16 cellular contexts compared by ENCODE assay signal in genomic region chr17:81672954-81673353, GRCh38. TPM values are rescaled to one million over a fixed set of nuclear protein-coding genes. Genes with fewer than 3 reads are reported as not detected.
DNase-seq lines count a peak whose midpoint lies in the region; ATAC-seq and TF ChIP-seq lines count a peak whose summit lies in the region.
"Had no signal": no experiment of that assay in that cellular context is flagged by ENCODE, and none has a peak within 500 bp of the region (broad histone marks: within the 10 kb centered on the region; RNA-seq: fewer than 3 reads in every experiment).

No MANE protein-coding gene starts in this region.

- H3K27me3 Mint-ChIP-seq in neural progenitor cell (ENCODE audit: insufficient read depth, low read depth): no peaks in the 10 kb centered on the region
- H3K27me3 Mint-ChIP-seq: CD8-positive, alpha-beta memory T cell had no signal

- DNase-seq in Right ventricle myocardium superior (peak; percentile 37), left ventricle myocardium superior (no peak), RWPE1 (ENCODE audit: low spot score) (no peak), neural progenitor cell (ENCODE audit: low spot score) (no peak), NCI-H1417 (lab: John Stamatoyannopoulos, UW) (no peak), NCI-H69 (lab: John Stamatoyannopoulos, UW) (no peak)
- DNase-seq: BE2C; Caco-2; CD8-positive, alpha-beta memory T cell; DND-41; GDM1; HFFc6 had no signal

- peaks cover 4% of the 10 kb centered on the region for H3K4me1 ChIP-seq in neural progenitor cell
- H3K4me1 ChIP-seq: BE2C, Caco-2 had no signal

- TF ChIP-seq CTCF in RWPE1 (conservative IDR thresholded peaks at IDR 0.05; ENCODE audit: low read depth) (no peak), neural progenitor cell (IDR thresholded peaks at IDR 0.05) (no peak)

- H3K4me3 Mint-ChIP-seq in neural progenitor cell: peak overlapping the region; percentile 46
- H3K4me3 Mint-ChIP-seq: CD8-positive, alpha-beta memory T cell; GM23338; HFFc6 had no signal

- H4K20me1 ChIP-seq in neural progenitor cell (ENCODE audit: low read depth): peaks cover 14% of the 10 kb centered on the region

- H3K9ac ChIP-seq in neural progenitor cell: no peak overlapping the region

- H2AFZ ChIP-seq in neural progenitor cell (replicated peaks): no peak overlapping the region
- H2AFZ ChIP-seq: GM23338 had no signal

- peaks cover 6% of the 10 kb centered on the region for H3K36me3 ChIP-seq in neural progenitor cell

- ATAC-seq in Right ventricle myocardium superior (ENCODE audit: poor library complexity) (no peak), left ventricle myocardium superior (no peak)
- ATAC-seq: A549, GM23338 had no signal

- H3K79me2 ChIP-seq in neural progenitor cell (ENCODE audit: low read depth): peaks cover 23% of the 10 kb centered on the region

- no peaks in the 10 kb centered on the region for H3K9me3 Mint-ChIP-seq in neural progenitor cell
- H3K9me3 Mint-ChIP-seq: CD8-positive, alpha-beta memory T cell; GM23338; HFFc6 had no signal

- H3K27me3 ChIP-seq in neural progenitor cell: no peaks in the 10 kb centered on the region
- H3K27me3 ChIP-seq: BE2C had no signal

- H3K4me1 Mint-ChIP-seq in neural progenitor cell: peaks cover 6% of the 10 kb centered on the region

- POLR2A ChIA-PET in RWPE1 (lab: Yijun Ruan, JAX; ENCODE audit: low non-redundant PET): no interaction called here

- peaks cover 26% of the 10 kb centered on the region for H3F3A ChIP-seq in neural progenitor cell (ENCODE audit: low read depth)

- CTCF ChIA-PET in RWPE1 (lab: Yijun Ruan, JAX): no interaction called here

- no peak overlapping the region for H3K4me3 ChIP-seq in neural progenitor cell
- H3K4me3 ChIP-seq: A549, GM23338, HAP-1 had no signal

- H3K27ac Mint-ChIP-seq in neural progenitor cell: no peak overlapping the region
- H3K27ac Mint-ChIP-seq: GM23338, HFFc6 had no signal

- peaks cover 12% of the 10 kb centered on the region for H3K36me3 Mint-ChIP-seq in neural progenitor cell

- no peak overlapping the region for H3K4me2 ChIP-seq in neural progenitor cell
- H3K4me2 ChIP-seq: A549, GM23338 had no signal

- H3K27ac ChIP-seq in RWPE1 (peak overlapping the region; percentile 51), neural progenitor cell (no peak overlapping the region)
- H3K27ac ChIP-seq: A549, HL-60 had no signal

- intact Hi-C loops in Right ventricle myocardium superior (cut with DNase I) (no loop called here), left ventricle myocardium superior (cut with micrococcal nuclease) (no loop called here)

- no peaks in the 10 kb centered on the region for H3K9me3 ChIP-seq in neural progenitor cell (ENCODE audit: low read depth)
- H3K9me3 ChIP-seq: A549, BE2C, Caco-2, HAP-1 had no signal

RNA-seq across cellular contexts. Expression of gene CCDC137, which starts 6.4 kb away (rescaled TPM):
- total RNA-seq in Right ventricle myocardium superior: 4.8 TPM
- 6.2 TPM for total RNA-seq in left ventricle myocardium superior
- total RNA-seq in neural progenitor cell (ENCODE audit: low replicate concordance): 22.4 and 27.8 TPM in 2 replicates

RNA-seq across cellular contexts. Expression of gene OXLD1, which starts 6.5 kb away (rescaled TPM):
- total RNA-seq in Right ventricle myocardium superior (16.1 TPM), left ventricle myocardium superior (12.4 TPM), neural progenitor cell (ENCODE audit: low replicate concordance) (11.9 and 51.4 TPM in 2 replicates)

RNA-seq across cellular contexts. Expression of gene ARL16, which starts 10.6 kb away (rescaled TPM):
- total RNA-seq in Right ventricle myocardium superior (11.9 TPM), left ventricle myocardium superior (12.0 TPM), neural progenitor cell (ENCODE audit: low replicate concordance) (31.2 and 40.3 TPM in 2 replicates)

RNA-seq across cellular contexts. Expression of gene HGS, which starts 10.9 kb away (rescaled TPM):
- total RNA-seq in Right ventricle myocardium superior (34.5 TPM), left ventricle myocardium superior (42.1 TPM), neural progenitor cell (ENCODE audit: low replicate concordance) (46.2 and 79.3 TPM in 2 replicates)

RNA-seq across cellular contexts. Expression of gene PDE6G, which starts 16.6 kb away (rescaled TPM):
- not detected for total RNA-seq in Right ventricle myocardium superior
- not detected for total RNA-seq in left ventricle myocardium superior
- not detected in 2 replicates for total RNA-seq in neural progenitor cell (ENCODE audit: low replicate concordance)
- total RNA-seq: Caco-2 had no signal
